ENCODE assay signal across 30 cellular contexts in the genomic region with DNA sequence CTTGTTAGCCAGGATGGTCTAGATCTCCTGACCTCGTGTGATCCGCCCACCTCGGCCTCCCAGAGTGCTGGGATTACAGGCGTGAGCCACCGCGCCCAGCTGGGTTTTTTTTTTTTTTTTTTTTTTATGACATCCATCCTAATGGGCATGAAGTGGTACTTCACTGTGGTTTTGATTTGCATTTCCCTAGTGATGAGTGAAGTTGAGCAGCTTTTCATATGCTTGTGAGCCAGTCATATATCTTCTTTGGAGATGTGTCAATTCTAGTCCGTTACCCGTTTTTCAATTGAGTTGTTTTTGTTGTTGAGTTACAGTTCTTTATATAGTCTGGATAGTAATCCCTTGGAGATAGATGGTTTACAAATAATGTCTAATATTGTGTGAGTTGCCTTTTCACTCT.
"Had no signal": no experiment of that assay in that cellular context is flagged by ENCODE, and none has a peak within 500 bp of the region (broad histone marks: within the 10 kb centered on the region; RNA-seq: fewer than 3 reads in every experiment).

No MANE protein-coding gene starts in this region.

- H3K27ac ChIP-seq: adrenal gland, body of pancreas, colonic mucosa, dorsolateral prefrontal cortex, left ventricle myocardium inferior, neutrophil, ovary, right lobe of liver, skin epidermis, stomach, tibial artery, upper lobe of right lung, WERI-Rb-1 had no signal

- H3K27me3 Mint-ChIP-seq: activated CD4-positive, alpha-beta T cell treated with anti-CD3 and anti-CD28 coated beads, Interleukin-2, amount 10 ng/mL, durations not matched to agents 7 days and 5 days; activated naive CD8-positive, alpha-beta T cell treated with anti-CD3 and anti-CD28 coated beads for 36 hours; activated T-cell treated with anti-CD3 and anti-CD28 coated beads, Interleukin-2, amount 50 U/mL, for 24 hours; progenitor cell of endocrine pancreas; stimulated activated naive B cell treated with anti-CD40 and anti-IgM and Interleukin-4, amounts not matched to agents 10 μg/mL and 1 μg/mL and 100 μg/mL, for 72 hours had no signal

- ATAC-seq: body of pancreas, right lobe of liver, upper lobe of right lung had no signal

- H3K9me3 ChIP-seq: adrenal gland, body of pancreas, colonic mucosa, left ventricle myocardium inferior, neutrophil, ovary, right lobe of liver, stomach, tibial artery, upper lobe of right lung had no signal

- H3K4me3 ChIP-seq: adrenal gland, body of pancreas, colonic mucosa, dorsolateral prefrontal cortex, left ventricle myocardium inferior, lung, ovary, right lobe of liver, skin epidermis, stomach, tibial artery, upper lobe of right lung had no signal

- H3K4me3 Mint-ChIP-seq: activated CD4-positive, alpha-beta T cell treated with anti-CD3 and anti-CD28 coated beads, Interleukin-2, amount 10 ng/mL, durations not matched to agents 7 days and 5 days; activated naive CD4-positive, alpha-beta T cell treated with anti-CD3 and anti-CD28 coated beads for 36 hours; activated naive CD8-positive, alpha-beta T cell treated with anti-CD3 and anti-CD28 coated beads for 36 hours; activated T-cell treated with anti-CD3 and anti-CD28 coated beads, Interleukin-2, amount 50 U/mL, for 24 hours; nephron progenitor cell; stimulated activated naive B cell treated with anti-CD40 and anti-IgM and Interleukin-4, amounts not matched to agents 10 μg/mL and 1 μg/mL and 100 μg/mL, for 72 hours; T-helper 1 cell treated with Interleukin-12 subunit alpha and Interleukin-12 subunit beta and Interleukin-4 antibody, amounts not matched to agents 30 μg/mL and 1 μg/mL, for 36 hours had no signal

- H3K4me1 Mint-ChIP-seq: activated CD4-positive, alpha-beta T cell treated with anti-CD3 and anti-CD28 coated beads, Interleukin-2, amount 10 ng/mL, durations not matched to agents 7 days and 5 days; nephron progenitor cell had no signal

- H3K27me3 ChIP-seq: adrenal gland, body of pancreas, colonic mucosa, dorsolateral prefrontal cortex, neutrophil, ovary, right lobe of liver, stomach, tibial artery, upper lobe of right lung had no signal

- H3K27ac Mint-ChIP-seq: activated CD4-positive, alpha-beta T cell treated with anti-CD3 and anti-CD28 coated beads, Interleukin-2, amount 10 ng/mL, durations not matched to agents 7 days and 5 days; activated naive CD4-positive, alpha-beta T cell treated with anti-CD3 and anti-CD28 coated beads for 36 hours; activated naive CD8-positive, alpha-beta T cell treated with anti-CD3 and anti-CD28 coated beads for 36 hours; activated T-cell treated with anti-CD3 and anti-CD28 coated beads, Interleukin-2, amount 50 U/mL, for 24 hours; nephron progenitor cell; progenitor cell of endocrine pancreas; stimulated activated naive B cell treated with anti-CD40 and anti-IgM and Interleukin-4, amounts not matched to agents 10 μg/mL and 1 μg/mL and 100 μg/mL, for 72 hours had no signal

- DNase-seq: activated CD4-positive, alpha-beta T cell treated with anti-CD3 and anti-CD28 coated beads, Interleukin-2, amount 10 ng/mL, durations not matched to agents 7 days and 5 days; activated CD4-positive, CD25-positive, alpha-beta regulatory T cell treated with anti-CD3 and anti-CD28 coated beads, Interleukin-2, amount 50 U/mL, for 72 hours; activated CD8-positive, alpha-beta memory T cell treated with anti-CD3 and anti-CD28 coated beads, Interleukin-2, amount 50 U/mL, for 4 hours; activated naive CD4-positive, alpha-beta T cell treated with anti-CD3 and anti-CD28 coated beads for 36 hours; activated naive CD8-positive, alpha-beta T cell treated with anti-CD3 and anti-CD28 coated beads for 36 hours; body of pancreas; cerebellar nuclear complex; colonic mucosa; dorsolateral prefrontal cortex; effector memory CD4-positive, alpha-beta T cell; islet precursor cell; left ventricle myocardium inferior; nephron progenitor cell; ovary; stimulated activated CD4-positive, alpha-beta T cell treated with anti-CD3 and anti-CD28 coated beads, Interleukin-4, amount 100 ng/mL, for 24 hours; stimulated activated naive B cell treated with anti-CD40 and anti-IgM and Interleukin-4, amounts not matched to agents 10 μg/mL and 1 μg/mL and 100 μg/mL, for 72 hours; stomach; SW 1271; T1000; upper lobe of right lung; WERI-Rb-1 had no signal

- H3K4me1 ChIP-seq: adrenal gland, body of pancreas, colonic mucosa, upper lobe of right lung had no signal

- H3K9me3 Mint-ChIP-seq: activated CD4-positive, alpha-beta T cell treated with anti-CD3 and anti-CD28 coated beads, Interleukin-2, amount 10 ng/mL, durations not matched to agents 7 days and 5 days; activated naive CD4-positive, alpha-beta T cell treated with anti-CD3 and anti-CD28 coated beads for 36 hours; activated naive CD8-positive, alpha-beta T cell treated with anti-CD3 and anti-CD28 coated beads for 36 hours; activated T-cell treated with anti-CD3 and anti-CD28 coated beads, Interleukin-2, amount 50 U/mL, for 24 hours; stimulated activated naive B cell treated with anti-CD40 and anti-IgM and Interleukin-4, amounts not matched to agents 10 μg/mL and 1 μg/mL and 100 μg/mL, for 72 hours; T-helper 1 cell treated with Interleukin-12 subunit alpha and Interleukin-12 subunit beta and Interleukin-4 antibody, amounts not matched to agents 30 μg/mL and 1 μg/mL, for 36 hours had no signal

- H3K36me3 ChIP-seq: ovary had no signal
